ENCODE assay signal across 9 cellular contexts in the genomic region with DNA sequence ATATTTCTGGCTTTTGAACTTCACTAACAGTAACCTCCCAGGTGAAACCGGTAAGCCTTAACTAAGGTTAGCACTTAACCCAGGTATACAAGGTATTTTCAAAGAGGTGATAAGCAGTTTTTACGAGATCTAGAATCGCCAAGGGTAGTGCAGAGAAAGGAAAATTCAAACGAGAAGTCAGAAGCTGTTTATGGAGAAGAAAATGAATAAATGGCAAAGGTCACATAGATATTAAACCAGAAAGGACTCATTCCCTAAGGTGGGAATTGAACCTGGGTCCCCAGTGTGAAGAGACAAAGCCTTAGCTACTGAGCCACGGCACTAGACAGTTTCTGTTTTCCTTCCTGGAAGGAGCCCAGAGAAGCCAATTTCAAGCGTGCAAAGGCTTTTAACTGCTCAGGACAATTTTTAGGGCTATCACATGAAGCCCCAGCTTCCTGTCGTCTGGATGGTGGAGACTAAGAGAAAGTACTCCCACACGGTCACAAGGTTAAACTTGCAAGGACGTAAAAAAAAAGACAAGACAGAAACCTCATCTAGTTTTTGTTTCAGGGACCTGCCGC. TPM values are rescaled to one million over a fixed set of nuclear protein-coding genes. Genes with fewer than 3 reads are reported as not detected.
DNase-seq lines count a peak whose midpoint lies in the region; ATAC-seq lines count a peak whose summit lies in the region.
"Had no signal": no experiment of that assay in that cellular context is flagged by ENCODE, and none has a peak within 500 bp of the region (broad histone marks: within the 10 kb centered on the region; RNA-seq: fewer than 3 reads in every experiment).

No MANE protein-coding gene starts in this region.

- CTCF ChIA-PET in activated naive CD4-positive, alpha-beta T cell treated with anti-CD3 and anti-CD28 coated beads, Interleukin-2, amount 10 ng/mL, durations not matched to agents 7 days and 5 days (lab: Charles Lee) = interaction anchor here (0.7 to 1.9 kb wide), 4 partner anchors 16 to 341 kb away, joined by 3 to 5 read pairs (median 4); no protein-coding TSS in a partner anchor

- H3K4me3 ChIP-seq in mucosa of rectum (ENCODE audit: low read length in 2 of 2) = no peak overlapping the region

- peak overlapping the region; percentile 88 for H3K27ac Mint-ChIP-seq in activated naive CD4-positive, alpha-beta T cell treated with anti-CD3 and anti-CD28 coated beads, Interleukin-2, amount 10 ng/mL, durations not matched to agents 7 days and 5 days

- H3K9ac ChIP-seq in mucosa of rectum (ENCODE audit: low read depth in 1 of 2, low read length in 2 of 2) = peak overlapping the region; percentile 15 to 52

- peaks cover 58% of the 10 kb centered on the region for H3K4me1 Mint-ChIP-seq in activated naive CD4-positive, alpha-beta T cell treated with anti-CD3 and anti-CD28 coated beads, Interleukin-2, amount 10 ng/mL, durations not matched to agents 7 days and 5 days

- peaks cover 46 to 52% of the 10 kb centered on the region in 2 donors for H3K4me1 ChIP-seq in mucosa of rectum (ENCODE audit: control insufficient read depth in 2 of 2, insufficient read depth in 2 of 2, low read length in 2 of 2)

- no peaks in the 10 kb centered on the region for H3K9me3 Mint-ChIP-seq in activated naive CD4-positive, alpha-beta T cell treated with anti-CD3 and anti-CD28 coated beads, Interleukin-2, amount 10 ng/mL, durations not matched to agents 7 days and 5 days

- no peaks in the 10 kb centered on the region for H3K9me3 ChIP-seq in mucosa of rectum (ENCODE audit: control insufficient read depth in 2 of 2, low read length in 2 of 2)

- ATAC-seq in HG02885 (IDR thresholded peaks at IDR 0.05; ENCODE audit: poor library complexity, unreplicated experiment) = no peak
- no peak for ATAC-seq in esophagus mucosa

- H3K36me3 Mint-ChIP-seq in activated naive CD4-positive, alpha-beta T cell treated with anti-CD3 and anti-CD28 coated beads, Interleukin-2, amount 10 ng/mL, durations not matched to agents 7 days and 5 days = peaks cover 13% of the 10 kb centered on the region

- H3K4me3 Mint-ChIP-seq in activated naive CD4-positive, alpha-beta T cell treated with anti-CD3 and anti-CD28 coated beads, Interleukin-2, amount 10 ng/mL, durations not matched to agents 7 days and 5 days = peak overlapping the region; percentile 3

- no peaks in the 10 kb centered on the region for H3K27me3 ChIP-seq in mucosa of rectum (ENCODE audit: control insufficient read depth in 2 of 2, insufficient read depth in 2 of 2, low read length in 2 of 2)

- no peaks in the 10 kb centered on the region for H3K36me3 ChIP-seq in mucosa of rectum (ENCODE audit: control insufficient read depth in 2 of 2, insufficient read depth in 2 of 2, low read length in 2 of 2)

- peak overlapping the region; percentile 66 to 81 for H3K27ac ChIP-seq in mucosa of rectum (ENCODE audit: low read depth in 2 of 2, low read length in 2 of 2)

- H3K27me3 Mint-ChIP-seq in activated naive CD4-positive, alpha-beta T cell treated with anti-CD3 and anti-CD28 coated beads, Interleukin-2, amount 10 ng/mL, durations not matched to agents 7 days and 5 days = no peaks in the 10 kb centered on the region

- peak; percentile 37 for DNase-seq in Ammon's horn (ENCODE audit: low spot score)
- DNase-seq in M059J (ENCODE audit: low read depth) = peak; percentile 32
- DNase-seq in activated naive CD4-positive, alpha-beta T cell treated with anti-CD3 and anti-CD28 coated beads, Interleukin-2, amount 10 ng/mL, durations not matched to agents 7 days and 5 days = peak; percentile 58
- DNase-seq in NCI-H1694 treated with DMSO at 0.1 percent for 48 hours (lab: John Stamatoyannopoulos, UW) = no peak
- DNase-seq in NK-92 (lab: John Stamatoyannopoulos, UW; ENCODE audit: unreplicated experiment) = no peak
- DNase-seq: NCI-H1436 had no signal

RNA-seq across cellular contexts. Expression of gene C1QTNF6, which starts 5.7 kb away (rescaled TPM):
- total RNA-seq in M059J (2014; rRNA removed; shearing (Covaris generic)) = 14.0 and 16.5 TPM in 2 replicates
- 2.0 TPM for total RNA-seq in esophagus mucosa

RNA-seq across cellular contexts. Expression of gene SSTR3, which starts 18.6 kb away (rescaled TPM):
- total RNA-seq in M059J (2014; rRNA removed; shearing (Covaris generic)) = not detected in 2 replicates
- total RNA-seq in esophagus mucosa = not detected

RNA-seq across cellular contexts. Expression of gene IL2RB, which starts 44.0 kb away (rescaled TPM):
- 0.07 and 0.59 TPM in 2 replicates for total RNA-seq in M059J (2014; rRNA removed; shearing (Covaris generic))
- total RNA-seq in esophagus mucosa = 3.1 TPM

RNA-seq across cellular contexts. Expression of gene RAC2, which starts 50.4 kb away (rescaled TPM):
- total RNA-seq in M059J (2014; rRNA removed; shearing (Covaris generic)) = 3.7 and 5.0 TPM in 2 replicates
- total RNA-seq in esophagus mucosa = 19.0 TPM

Comparison
In these comparisons a context has a peak if more than half of its experiments do, and no peak if none do; other contexts are left out.
1. DNase-seq: peak in Ammon's horn (single experiment), M059J (single experiment) and activated naive CD4-positive, alpha-beta T cell treated with anti-CD3 and anti-CD28 coated beads, Interleukin-2, amount 10 ng/mL, durations not matched to agents 7 days and 5 days (single experiment); none in NCI-H1694 treated with DMSO at 0.1 percent for 48 hours (single experiment) and NK-92 (single experiment).